1 cellular context compared by ENCODE assay signal in genomic region chr16:57202095-57202886, GRCh38.
TF ChIP-seq lines count a peak whose summit lies in the region.

No MANE protein-coding gene starts in this region.

TF ChIP-seq in GM12878, 131 proteins besides CTCF, POLR2A, EP300 and RAD21:
- TF ChIP-seq YY1 (IDR thresholded peaks at IDR 0.05; ENCODE audit: low read depth, low read length), result peak; percentile 61; the same call in 1 of the 2 replicates
- no peak for TF ChIP-seq CBX3 (IDR thresholded peaks at IDR 0.05; ENCODE audit: borderline replicate concordance, low read depth)
